22 cellular contexts compared by ENCODE assay signal in the genomic region with DNA sequence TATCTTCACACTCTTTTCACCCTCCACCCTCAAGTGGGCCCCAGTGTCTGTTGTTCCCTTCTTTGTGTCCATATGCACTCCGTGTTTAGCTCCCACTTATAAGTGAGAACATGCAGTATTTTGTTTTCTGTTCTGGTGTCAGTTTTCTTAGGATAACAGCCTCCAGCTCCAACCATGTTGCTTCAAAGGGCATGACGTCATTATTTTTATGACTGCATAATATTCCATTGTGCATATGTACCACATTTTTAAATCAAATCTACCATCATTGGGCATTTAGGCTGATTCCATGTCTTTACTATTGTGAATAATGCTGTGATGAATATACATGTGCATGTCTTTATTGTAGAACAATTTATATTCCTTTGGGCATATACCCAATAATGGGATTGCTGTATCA.
A peak's percentile ranks its signal among the peaks of the same experiment; 100 is the strongest.
DNase-seq lines count a peak whose midpoint lies in the region; ATAC-seq, FAIRE-seq and TF ChIP-seq lines count a peak whose summit lies in the region.
"Had no signal": no experiment of that assay in that cellular context is flagged by ENCODE, and none has a peak within 500 bp of the region (broad histone marks: within the 10 kb centered on the region; RNA-seq: fewer than 3 reads in every experiment).

No MANE protein-coding gene starts in this region.

- no peak overlapping the region for H3K27ac ChIP-seq in HepG2 (ENCODE audit: extremely low read length, insufficient read depth, low read length)
- H3K27ac ChIP-seq in right lobe of liver: no peak overlapping the region
- no peak overlapping the region for H3K27ac ChIP-seq in HEK293 (ENCODE audit: extremely low read depth, low read depth, low read length)
- H3K27ac ChIP-seq in K562 (ENCODE audit: extremely low read depth, low read depth, low read length): no peak overlapping the region
- H3K27ac ChIP-seq in osteoblast (ENCODE audit: low read depth, low read length): peak overlapping the region; percentile 57
- H3K27ac ChIP-seq: 22Rv1, BLaER1 had no signal

- H4K20me1 ChIP-seq in HepG2 (ENCODE audit: insufficient read depth, low read length) (no peaks in the 10 kb centered on the region), K562 (replicated peaks; ENCODE audit: control insufficient read depth, insufficient read depth, low read length) (no peaks in the 10 kb centered on the region), osteoblast (ENCODE audit: insufficient read depth, low read length) (no peaks in the 10 kb centered on the region)
- H4K20me1 ChIP-seq: BLaER1 had no signal

- CTCF ChIA-PET in HepG2 (lab: Yijun Ruan, JAX; ENCODE audit: low intra/inter-chr PET ratio, low total read pairs) (no interaction called here), HEK293 (lab: Yijun Ruan, JAX) (no interaction called here), K562 (lab: Yijun Ruan, JAX; ENCODE audit: low intra/inter-chr PET ratio) (no interaction called here)

- no peak overlapping the region for H3K9ac ChIP-seq in HepG2 (ENCODE audit: insufficient read depth, low read depth, low read length)
- no peak overlapping the region for H3K9ac ChIP-seq in K562 (ENCODE audit: insufficient read depth in 1 of 2, low read depth in 2 of 2, low read length in 2 of 2)
- H3K9ac ChIP-seq: BLaER1 had no signal

- POLR2A ChIA-PET in HepG2 (lab: Yijun Ruan, JAX) (interaction anchor here (1.2 to 2.6 kb wide), 2 partner anchors 68 to 140 kb away, joined by 4 to 8 read pairs; partner anchors contain the start of gene LYPLAL1), HEK293 (lab: Yijun Ruan, JAX) (no interaction called here), K562 (lab: Yijun Ruan, JAX) (no interaction called here)

- H3K36me3 ChIP-seq in HepG2 (replicated peaks in 1 of 2; ENCODE audit: control insufficient read depth in 1 of 2, insufficient read depth in 2 of 2, low read length in 2 of 2) (no peaks in the 10 kb centered on the region), right lobe of liver (no peaks in the 10 kb centered on the region), HEK293 (ENCODE audit: control insufficient read depth in 2 of 2, insufficient read depth in 1 of 2, low read length in 2 of 2) (no peaks in the 10 kb centered on the region), K562 (ENCODE audit: control insufficient read depth, insufficient read depth, low read length) (no peaks in the 10 kb centered on the region), osteoblast (ENCODE audit: insufficient read depth, low read length) (no peaks in the 10 kb centered on the region)
- H3K36me3 ChIP-seq: BE2C, BLaER1 had no signal

- H3K4me2 ChIP-seq in HepG2 (ENCODE audit: low read depth, low read length) (no peak overlapping the region), K562 (ENCODE audit: insufficient read depth, low read length) (no peak overlapping the region), osteoblast (ENCODE audit: insufficient read depth, low read length) (no peak overlapping the region)
- H3K4me2 ChIP-seq: BLaER1 had no signal

- TF ChIP-seq RAD21 in HepG2 (CRISPR knock-in tag; IDR thresholded peaks at IDR 0.05): no peak
- TF ChIP-seq RAD21 in K562 (CRISPR knock-in tag; conservative IDR thresholded peaks at IDR 0.05 in 1 of 2, IDR thresholded peaks at IDR 0.05 in 1 of 2): no peak

- H3K27me3 ChIP-seq in HepG2 (ENCODE audit: control insufficient read depth in 1 of 2, insufficient read depth in 2 of 2, low read length in 2 of 2) (no peaks in the 10 kb centered on the region), right lobe of liver (no peaks in the 10 kb centered on the region), K562 (ENCODE audit: control insufficient read depth in 2 of 2, insufficient read depth in 2 of 2, low read length in 2 of 2) (no peaks in the 10 kb centered on the region), osteoblast (ENCODE audit: insufficient read depth, low read length) (peaks cover 7% of the 10 kb centered on the region)
- H3K27me3 ChIP-seq: BE2C, BLaER1 had no signal

- no peak overlapping the region for H2AFZ ChIP-seq in HepG2 (ENCODE audit: low read length)
- H2AFZ ChIP-seq in K562 (ENCODE audit: low read depth, low read length): no peak overlapping the region
- H2AFZ ChIP-seq in osteoblast (ENCODE audit: low read length): no peak overlapping the region

- peaks cover 11% of the 10 kb centered on the region for H3K9me3 ChIP-seq in HepG2 (ENCODE audit: low read length)
- no peaks in the 10 kb centered on the region for H3K9me3 ChIP-seq in right lobe of liver
- H3K9me3 ChIP-seq in HEK293 (ENCODE audit: control insufficient read depth, insufficient read depth, low read depth, low read length): no peaks in the 10 kb centered on the region
- H3K9me3 ChIP-seq in K562 (replicated peaks; ENCODE audit: control insufficient read depth, insufficient read depth, low read depth, low read length): no peaks in the 10 kb centered on the region
- H3K9me3 ChIP-seq in osteoblast (ENCODE audit: low read depth, low read length): peaks cover 2% of the 10 kb centered on the region

- DNase-seq in HepG2 (ENCODE audit: low spot score) (no peak), right lobe of liver (no peak), K562 (ENCODE audit: extremely low read depth in 1 of 4, low spot score in 3 of 4) (no peak), osteoblast (ENCODE audit: insufficient read length, low spot score, missing footprints) (no peak), NCI-H2029 (lab: John Stamatoyannopoulos, UW) (no peak), cerebellar nuclear complex (lab: John Stamatoyannopoulos, UW) (no peak), NCI-H1436 treated with DMSO at 0.1 percent for 48 hours (lab: John Stamatoyannopoulos, UW) (no peak)
- DNase-seq: ACHN; BE2C; C1 segment of cervical spinal cord; CD4-positive, alpha-beta memory T cell; CD4-positive, CD25-positive, alpha-beta regulatory T cell; CD8-positive, alpha-beta memory T cell; COR-L47; DMS79 treated with DMSO at 0.1 percent for 48 hours; GF-D8 had no signal

- WGBS in HepG2 (ENCODE audit: low lambda C conversion rate): 100% methylated on average over 2 of the region's 2 CpGs
- WGBS in right lobe of liver (ENCODE audit: insufficient coverage, low coverage, low lambda C conversion rate, missing lambda C conversion rate): 89% methylated on average over 2 of the region's 2 CpGs
- 2% methylated on average over 2 of the region's 2 CpGs for WGBS in K562 (ENCODE audit: insufficient coverage, low coverage, missing lambda C conversion rate)

- H3K4me3 ChIP-seq in HepG2 (replicated peaks in 1 of 3; ENCODE audit: insufficient read depth in 1 of 3, low read depth in 2 of 3, low read length in 3 of 3) (no peak overlapping the region), right lobe of liver (no peak overlapping the region), HEK293 (ENCODE audit: low read depth, low read length) (no peak overlapping the region), K562 (no peak overlapping the region), osteoblast (ENCODE audit: insufficient read depth, low read length) (no peak overlapping the region)
- H3K4me3 ChIP-seq: BLaER1 had no signal

- FAIRE-seq in HepG2 (lab: Jason Lieb, UNC) (no peak), K562 (lab: Jason Lieb, UNC) (no peak)
- FAIRE-seq: G401.6, GM12891, GM19239 had no signal

- TF ChIP-seq EP300 in HepG2 (IDR thresholded peaks at IDR 0.05; ENCODE audit: low read depth in 2 of 2, low read length in 2 of 2): no peak
- TF ChIP-seq EP300 in HepG2 (CRISPR knock-in tag; IDR thresholded peaks at IDR 0.05; ENCODE audit: borderline replicate concordance): no peak
- TF ChIP-seq EP300 in K562 (IDR thresholded peaks at IDR 0.05; ENCODE audit: low read length): no peak

- intact Hi-C loops in HepG2 (cut with micrococcal nuclease; ENCODE audit: unreplicated experiment): loop anchor here (10.0 kb wide), 4 partner anchors 101 to 319 kb away; partner anchors contain the start of gene LYPLAL1
- intact Hi-C loops in right lobe of liver (cut with DNase I): no loop called here
- intact Hi-C loops in K562 (cut with micrococcal nuclease): no loop called here

- no peaks in the 10 kb centered on the region for H3K79me2 ChIP-seq in HepG2 (ENCODE audit: insufficient read depth, low read length)
- H3K79me2 ChIP-seq in K562 (ENCODE audit: control insufficient read depth, insufficient read depth, low read length): no peaks in the 10 kb centered on the region
- no peaks in the 10 kb centered on the region for H3K79me2 ChIP-seq in osteoblast (ENCODE audit: insufficient read depth, low read length)

- H3K9me1 ChIP-seq in K562 (ENCODE audit: control insufficient read depth, insufficient read depth, low read length): no peaks in the 10 kb centered on the region

- BruUV-seq in HepG2 (replicated peaks; lab: Mats Ljungman, UMichigan) (no TSS peak), K562 (replicated peaks; lab: Mats Ljungman, UMichigan) (no TSS peak)

- TF ChIP-seq POLR2A in HepG2 (IDR thresholded peaks at IDR 0.05; ENCODE audit: insufficient read depth in 1 of 2, low read depth in 2 of 2, low read length in 2 of 2) (no peak), right lobe of liver (IDR thresholded peaks at IDR 0.05) (no peak), K562 (conservative IDR thresholded peaks at IDR 0.05) (no peak)

- peaks cover 71% of the 10 kb centered on the region for H3K4me1 ChIP-seq in HepG2 (ENCODE audit: insufficient read depth, low read length)
- H3K4me1 ChIP-seq in right lobe of liver: peaks cover 0 to 11% (median under 1%) of the 10 kb centered on the region in 4 donors
- no peaks in the 10 kb centered on the region for H3K4me1 ChIP-seq in HEK293 (ENCODE audit: control insufficient read depth, insufficient read depth, low read length)
- H3K4me1 ChIP-seq in K562 (replicated peaks in 1 of 2; ENCODE audit: control insufficient read depth in 2 of 2, insufficient read depth in 2 of 2, low read length in 2 of 2): no peaks in the 10 kb centered on the region
- peaks cover 10% of the 10 kb centered on the region for H3K4me1 ChIP-seq in osteoblast (ENCODE audit: insufficient read depth, low read length)
- H3K4me1 ChIP-seq: BE2C, BLaER1 had no signal

- TF ChIP-seq CTCF in HepG2 (CRISPR knock-in tag; IDR thresholded peaks at IDR 0.05) (no peak), right lobe of liver (IDR thresholded peaks at IDR 0.05) (no peak), HEK293 (tag by site-specific recombination; IDR thresholded peaks at IDR 0.05) (no peak), K562 (IDR thresholded peaks at IDR 0.05 in 2 of 3, conservative IDR thresholded peaks at IDR 0.05 in 1 of 3; ENCODE audit: insufficient read depth in 2 of 3, low read depth in 1 of 3, low read length in 3 of 3) (no peak), osteoblast (IDR thresholded peaks at IDR 0.05; ENCODE audit: extremely low read depth, low read depth, low read length) (no peak)

- in situ Hi-C loops in HepG2 (cut with HindIII; ENCODE audit: extremely low pct_ligation_motif_present, low pct_unique_long_range_greater_than_20kb): loop anchor here (10.0 to 25.0 kb wide), 3 partner anchors 109 to 952 kb away; partner anchors contain the start of gene LYPLAL1
- in situ Hi-C loops in K562 (cut with MboI): no loop called here

- no peak for ATAC-seq in HepG2
- no peak for ATAC-seq in right lobe of liver
- no peak for ATAC-seq in K562

TF ChIP-seq in HepG2, 621 proteins besides CTCF, POLR2A, EP300 and RAD21 (continues in another document):
- no peak for TF ChIP-seq NR2C2 (CRISPR knock-in tag; IDR thresholded peaks at IDR 0.05; ENCODE audit: borderline replicate concordance)

TF ChIP-seq in K562, 482 proteins besides CTCF, POLR2A, EP300 and RAD21 (continues in another document):
- TF ChIP-seq GABPB2 (CRISPR knock-in tag; conservative IDR thresholded peaks at IDR 0.05): no peak
- TF ChIP-seq JUNB (CRISPR knock-in tag; conservative IDR thresholded peaks at IDR 0.05): peak; percentile 61; the same call in 1 of the 2 replicates

Comparison
In these comparisons a context has a peak if more than half of its experiments do, and no peak if none do; other contexts are left out.
1. Of the 241 proteins assayed by ChIP-seq in both HepG2 and K562: peak only in HepG2: none; only in K562: JUNB and JUND; in both: none; in neither: 236; mixed calls (peak in some experiments, not most) for 3.